ENCODE assay signal across 1 cellular context in genomic region chr22:49543876-49544275, GRCh38.
TF ChIP-seq lines count a peak whose summit lies in the region.

No MANE protein-coding gene starts in this region.

TF ChIP-seq in H1, 55 proteins besides CTCF, POLR2A, EP300 and RAD21 (continued from another document):
- TF ChIP-seq CTBP2 (IDR thresholded peaks at IDR 0.05; ENCODE audit: borderline replicate concordance, insufficient read depth, insufficient read length, low read length): no peak
- no peak for TF ChIP-seq TAF7 (optimal IDR thresholded peaks at IDR 0.05; ENCODE audit: borderline replicate concordance, low read depth, low read length)
- TF ChIP-seq, protein P1, sequence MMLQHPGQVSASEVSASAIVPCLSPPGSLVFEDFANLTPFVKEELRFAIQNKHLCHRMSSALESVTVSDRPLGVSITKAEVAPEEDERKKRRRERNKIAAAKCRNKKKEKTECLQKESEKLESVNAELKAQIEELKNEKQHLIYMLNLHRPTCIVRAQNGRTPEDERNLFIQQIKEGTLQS (IDR thresholded peaks at IDR 0.05; ENCODE audit: insufficient read depth, low read depth, low read length): no peak
- no peak for TF ChIP-seq SIRT6 (IDR thresholded peaks at IDR 0.05; ENCODE audit: low read length)
- no peak for TF ChIP-seq SP4 (IDR thresholded peaks at IDR 0.05; ENCODE audit: low read length)
- TF ChIP-seq SRF (IDR thresholded peaks at IDR 0.05; ENCODE audit: low read depth, low read length): no peak
- no peak for TF ChIP-seq EZH2 (IDR thresholded peaks at IDR 0.05; ENCODE audit: low read depth, low read length, severe bottlenecking)
- TF ChIP-seq GABPA (IDR thresholded peaks at IDR 0.05; ENCODE audit: borderline replicate concordance, insufficient read depth, low read length): no peak
- no peak for TF ChIP-seq RFX5 (IDR thresholded peaks at IDR 0.05; ENCODE audit: borderline replicate concordance, low read depth, low read length)
- TF ChIP-seq KDM5A (IDR thresholded peaks at IDR 0.05; ENCODE audit: low read length): no peak
